In genomic region chr7:30379741-30380140, GRCh38 we compare ENCODE assay signal across 8 cellular contexts.
"Had no signal": no experiment of that assay in that cellular context is flagged by ENCODE, and none has a peak within 500 bp of the region (broad histone marks: within the 10 kb centered on the region; RNA-seq: fewer than 3 reads in every experiment).

No MANE protein-coding gene starts in this region.

- DNase-seq: GDM1, GF-D8 had no signal

- FAIRE-seq: G401.6, GM12878, GM12891, GM12892, GM18507, GM19239 had no signal

- H3K4me3 ChIP-seq: GM12878 had no signal

- ATAC-seq: GM12878 had no signal
